Comparison of ENCODE assay signal across 32 cellular contexts in genomic region chr15:78616506-78616905, GRCh38. TPM values are rescaled to one million over a fixed set of nuclear protein-coding genes. Genes with fewer than 3 reads are reported as not detected.
"Had no signal": no experiment of that assay in that cellular context is flagged by ENCODE, and none has a peak within 500 bp of the region (broad histone marks: within the 10 kb centered on the region; RNA-seq: fewer than 3 reads in every experiment).

No MANE protein-coding gene starts in this region.

- ATAC-seq: activated CD8-positive, alpha-beta T cell treated with anti-CD3 and anti-CD28 coated beads for 36 hours; activated T-helper 17 cell treated with anti-CD3 and anti-CD28 coated beads, Interleukin-2, amount 50 U/mL, for 72 hours; foreskin keratinocyte; heart right ventricle; left lobe of liver; natural killer cell treated with Interleukin-12 subunit alpha and Interleukin-12 subunit beta and Interleukin-15 and Interleukin-18, amount 100 ng/mL, for 72 hours; stimulated activated naive B cell treated with anti-CD40 and anti-IgM and Interleukin-4, amounts not matched to agents 10 μg/mL and 1 μg/mL and 100 μg/mL, for 72 hours; WTC11 had no signal

- H3K4me1 Mint-ChIP-seq: activated T-helper 17 cell treated with anti-CD3 and anti-CD28 coated beads, Interleukin-2, amount 50 U/mL, for 72 hours had no signal

- H3K4me3 Mint-ChIP-seq: activated CD8-positive, alpha-beta T cell treated with anti-CD3 and anti-CD28 coated beads for 36 hours; activated T-helper 17 cell treated with anti-CD3 and anti-CD28 coated beads, Interleukin-2, amount 50 U/mL, for 72 hours; natural killer cell treated with Interleukin-12 subunit alpha and Interleukin-12 subunit beta and Interleukin-15 and Interleukin-18, amount 100 ng/mL, for 72 hours; stimulated activated naive B cell treated with anti-CD40 and anti-IgM and Interleukin-4, amounts not matched to agents 10 μg/mL and 1 μg/mL and 100 μg/mL, for 72 hours; WTC11 had no signal

- H3K27ac Mint-ChIP-seq: activated CD8-positive, alpha-beta T cell treated with anti-CD3 and anti-CD28 coated beads for 36 hours; activated T-helper 17 cell treated with anti-CD3 and anti-CD28 coated beads, Interleukin-2, amount 50 U/mL, for 72 hours; natural killer cell treated with Interleukin-12 subunit alpha and Interleukin-12 subunit beta and Interleukin-15 and Interleukin-18, amount 100 ng/mL, for 72 hours; stimulated activated naive B cell treated with anti-CD40 and anti-IgM and Interleukin-4, amounts not matched to agents 10 μg/mL and 1 μg/mL and 100 μg/mL, for 72 hours; WTC11 had no signal

- H3K4me3 ChIP-seq: esophagus muscularis mucosa, heart right ventricle, lower lobe of right lung, right lobe of liver, skin epidermis, suprapubic skin, tibial artery had no signal

- H3K4me1 ChIP-seq: foreskin keratinocyte had no signal

- H3K36me3 Mint-ChIP-seq: natural killer cell treated with Interleukin-12 subunit alpha and Interleukin-12 subunit beta and Interleukin-15 and Interleukin-18, amount 100 ng/mL, for 72 hours; stimulated activated naive B cell treated with anti-CD40 and anti-IgM and Interleukin-4, amounts not matched to agents 10 μg/mL and 1 μg/mL and 100 μg/mL, for 72 hours; WTC11 had no signal

- H3K27ac ChIP-seq: esophagus muscularis mucosa, foreskin keratinocyte, heart right ventricle, lower lobe of right lung, right lobe of liver, skin epidermis, suprapubic skin, tibial artery had no signal

- H3K36me3 ChIP-seq: esophagus muscularis mucosa, heart right ventricle, lower lobe of right lung, right lobe of liver, suprapubic skin, tibial artery had no signal

- DNase-seq: activated CD4-positive, alpha-beta T cell treated with anti-CD3 and anti-CD28 coated beads for 1 hour; activated CD4-positive, alpha-beta T cell treated with anti-CD3 and anti-CD28 coated beads, Interleukin-2, amount 50 U/mL, for 1 hour; activated CD8-positive, alpha-beta T cell treated with anti-CD3 and anti-CD28 coated beads for 36 hours; activated gamma-delta T cell treated with Interleukin-2 at 50 U/mL for 16 hours; activated naive CD4-positive, alpha-beta T cell treated with anti-CD3 and anti-CD28 coated beads, Interleukin-2, amount 50 U/mL, for 16 hours; activated T-cell treated with anti-CD3 and anti-CD28 coated beads, Interleukin-2, amount 50 U/mL, for 1 hour; amniotic stem cell; central memory CD4-positive, alpha-beta T cell; dermis blood vessel endothelial cell; effector CD4-positive, alpha-beta T cell; foreskin keratinocyte; heart right ventricle; lower lobe of right lung; mesenchymal stem cell; posterior cingulate gyrus; right lobe of liver; stimulated activated CD4-positive, alpha-beta T cell treated with anti-CD3 and anti-CD28 coated beads, Interleukin-1b, Interleukin-23, amount 100 ng/mL, for 48 hours; stimulated activated CD4-positive, alpha-beta T cell treated with anti-CD3 and anti-CD28 coated beads, Interleukin-4, amount 100 ng/mL, for 4 hours; stimulated activated naive B cell treated with anti-CD40 and anti-IgM and Interleukin-4, amounts not matched to agents 10 μg/mL and 1 μg/mL and 100 μg/mL, for 72 hours; T-helper 2 cell had no signal

- H3K9me3 Mint-ChIP-seq: activated CD8-positive, alpha-beta T cell treated with anti-CD3 and anti-CD28 coated beads for 36 hours; activated T-helper 17 cell treated with anti-CD3 and anti-CD28 coated beads, Interleukin-2, amount 50 U/mL, for 72 hours; natural killer cell treated with Interleukin-12 subunit alpha and Interleukin-12 subunit beta and Interleukin-15 and Interleukin-18, amount 100 ng/mL, for 72 hours; stimulated activated naive B cell treated with anti-CD40 and anti-IgM and Interleukin-4, amounts not matched to agents 10 μg/mL and 1 μg/mL and 100 μg/mL, for 72 hours had no signal

- H3K9me3 ChIP-seq: esophagus muscularis mucosa, heart right ventricle, lower lobe of right lung, right lobe of liver, suprapubic skin, tibial artery had no signal

RNA-seq across cellular contexts. Expression of gene CHRNA3, which starts 4.3 kb away (rescaled TPM):
- total RNA-seq: activated CD8-positive, alpha-beta T cell treated with anti-CD3 and anti-CD28 coated beads for 36 hours; activated T-helper 17 cell treated with anti-CD3 and anti-CD28 coated beads, Interleukin-2, amount 50 U/mL, for 72 hours; dermis blood vessel endothelial cell; foreskin keratinocyte; left lobe of liver; mononuclear cell; natural killer cell treated with Interleukin-12 subunit alpha and Interleukin-12 subunit beta and Interleukin-15 and Interleukin-18, amount 100 ng/mL, for 72 hours; renal cortical epithelial cell; right lobe of liver; ureter had no signal
- polyA plus RNA-seq: foreskin keratinocyte had no signal

RNA-seq across cellular contexts. Expression of gene CHRNB4, which starts 24.5 kb away (rescaled TPM):
- total RNA-seq: activated CD8-positive, alpha-beta T cell treated with anti-CD3 and anti-CD28 coated beads for 36 hours; activated T-helper 17 cell treated with anti-CD3 and anti-CD28 coated beads, Interleukin-2, amount 50 U/mL, for 72 hours; dermis blood vessel endothelial cell; left lobe of liver; lower lobe of right lung; mononuclear cell; natural killer cell treated with Interleukin-12 subunit alpha and Interleukin-12 subunit beta and Interleukin-15 and Interleukin-18, amount 100 ng/mL, for 72 hours; omental fat pad had no signal
